Comparison of ENCODE assay signal across 20 cellular contexts in the genomic region with DNA sequence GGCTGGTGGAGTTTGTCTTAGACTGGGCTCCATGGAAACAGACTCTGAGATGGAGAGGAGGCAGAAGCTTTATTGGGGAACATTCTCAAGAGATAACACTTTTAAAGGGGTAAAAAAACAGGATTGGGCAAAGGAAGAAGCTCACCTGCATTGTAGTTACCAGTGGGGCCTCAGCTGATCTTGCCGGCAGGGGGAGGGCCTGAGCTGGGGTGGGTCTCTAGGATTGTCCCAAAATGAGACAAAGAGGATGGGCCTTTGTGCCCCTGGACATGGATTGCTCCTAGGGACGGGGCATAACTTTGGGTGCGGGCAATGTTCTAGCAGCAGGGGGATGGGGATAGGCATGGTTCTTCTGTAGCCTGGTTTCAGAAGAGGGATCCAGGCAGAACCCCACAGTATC. TPM values are rescaled to one million over a fixed set of nuclear protein-coding genes. Genes with fewer than 3 reads are reported as not detected.
DNase-seq lines count a peak whose midpoint lies in the region; ATAC-seq, FAIRE-seq and TF ChIP-seq lines count a peak whose summit lies in the region.
"Had no signal": no experiment of that assay in that cellular context is flagged by ENCODE, and none has a peak within 500 bp of the region (broad histone marks: within the 10 kb centered on the region; RNA-seq: fewer than 3 reads in every experiment).

No MANE protein-coding gene starts in this region.

- no peak overlapping the region for H3K27ac ChIP-seq in K562 (ENCODE audit: extremely low read depth, low read depth, low read length)
- H3K27ac ChIP-seq: C4-2B had no signal

- H3K36me3 Mint-ChIP-seq in stimulated activated effector memory CD8-positive, alpha-beta T cell treated with anti-CD3 and anti-CD28 coated beads, Interleukin-12 subunit alpha, Interleukin-12 subunit beta, amount 100 ng/mL, for 72 hours, result no peaks in the 10 kb centered on the region
- H3K36me3 Mint-ChIP-seq in activated CD8-positive, alpha-beta memory T cell treated with anti-CD3 and anti-CD28 coated beads, Interleukin-2, amount 10 ng/mL, durations not matched to agents 7 days and 5 days, result no peaks in the 10 kb centered on the region

- no peak for TF ChIP-seq POLR2A in K562 (conservative IDR thresholded peaks at IDR 0.05)

- H3K9me3 ChIP-seq in K562 (replicated peaks; ENCODE audit: control insufficient read depth, insufficient read depth, low read depth, low read length), result no peaks in the 10 kb centered on the region; the same call in 1 of the 2 replicates
- H3K9me3 ChIP-seq: SK-N-SH had no signal

- CTCF ChIA-PET in K562 (lab: Yijun Ruan, JAX; ENCODE audit: low intra/inter-chr PET ratio), result interaction anchor here (1.7 kb wide), 1 partner anchor 120 kb away, joined by 7 read pairs; no protein-coding TSS in a partner anchor
- CTCF ChIA-PET in activated CD8-positive, alpha-beta memory T cell treated with anti-CD3 and anti-CD28 coated beads, Interleukin-2, amount 10 ng/mL, durations not matched to agents 7 days and 5 days (lab: Charles Lee), result no interaction called here

- POLR2A ChIA-PET in K562 (lab: Yijun Ruan, JAX), result interaction anchor here (1.5 to 4.1 kb wide), 2 partner anchors 12 to 113 kb away, joined by 4 to 24 read pairs; a partner anchor contains a TSS

- no TSS peak for BruUV-seq in K562 (replicated peaks; lab: Mats Ljungman, UMichigan)

- ATAC-seq in K562, result peak; percentile 69
- ATAC-seq in stimulated activated effector memory CD8-positive, alpha-beta T cell treated with anti-CD3 and anti-CD28 coated beads, Interleukin-12 subunit alpha, Interleukin-12 subunit beta, amount 100 ng/mL, for 72 hours, result no peak
- ATAC-seq in GM18858 (IDR thresholded peaks at IDR 0.05; ENCODE audit: unreplicated experiment), result no peak
- no peak for ATAC-seq in activated CD8-positive, alpha-beta memory T cell treated with anti-CD3 and anti-CD28 coated beads, Interleukin-2, amount 10 ng/mL, durations not matched to agents 7 days and 5 days

- no peak overlapping the region for H3K4me2 ChIP-seq in K562 (ENCODE audit: insufficient read depth, low read length)
- H3K4me2 ChIP-seq: SK-N-SH had no signal

- H3K9me3 Mint-ChIP-seq in stimulated activated effector memory CD8-positive, alpha-beta T cell treated with anti-CD3 and anti-CD28 coated beads, Interleukin-12 subunit alpha, Interleukin-12 subunit beta, amount 100 ng/mL, for 72 hours, result no peaks in the 10 kb centered on the region
- no peaks in the 10 kb centered on the region for H3K9me3 Mint-ChIP-seq in activated CD8-positive, alpha-beta memory T cell treated with anti-CD3 and anti-CD28 coated beads, Interleukin-2, amount 10 ng/mL, durations not matched to agents 7 days and 5 days (ENCODE audit: low read depth)
- H3K9me3 Mint-ChIP-seq: H9 had no signal

- no peaks in the 10 kb centered on the region for H3K4me1 Mint-ChIP-seq in stimulated activated effector memory CD8-positive, alpha-beta T cell treated with anti-CD3 and anti-CD28 coated beads, Interleukin-12 subunit alpha, Interleukin-12 subunit beta, amount 100 ng/mL, for 72 hours
- no peaks in the 10 kb centered on the region for H3K4me1 Mint-ChIP-seq in activated CD8-positive, alpha-beta memory T cell treated with anti-CD3 and anti-CD28 coated beads, Interleukin-2, amount 10 ng/mL, durations not matched to agents 7 days and 5 days

- H3K27ac Mint-ChIP-seq in stimulated activated effector memory CD8-positive, alpha-beta T cell treated with anti-CD3 and anti-CD28 coated beads, Interleukin-12 subunit alpha, Interleukin-12 subunit beta, amount 100 ng/mL, for 72 hours, result peak overlapping the region; percentile 16
- H3K27ac Mint-ChIP-seq in activated CD8-positive, alpha-beta memory T cell treated with anti-CD3 and anti-CD28 coated beads, Interleukin-2, amount 10 ng/mL, durations not matched to agents 7 days and 5 days, result no peak overlapping the region

- H3K36me3 ChIP-seq in K562 (ENCODE audit: control insufficient read depth, insufficient read depth, low read length), result no peaks in the 10 kb centered on the region

- DNase-seq in GM12865 (ENCODE audit: low read depth) (no peak), HTR-8/SVneo (ENCODE audit: insufficient read length, low spot score) (no peak), K562 (ENCODE audit: extremely low read depth in 1 of 4, low spot score in 3 of 4) (peak in 3 of 4 experiments; percentile 50 to 60 (median 57)), Kasumi-1 (lab: John Stamatoyannopoulos, UW) (no peak)
- no peak for DNase-seq in stimulated activated effector memory CD8-positive, alpha-beta T cell treated with anti-CD3 and anti-CD28 coated beads, Interleukin-12 subunit alpha, Interleukin-12 subunit beta, amount 100 ng/mL, for 72 hours (ENCODE audit: low spot score in 2 of 2)
- no peak for DNase-seq in activated CD8-positive, alpha-beta memory T cell treated with anti-CD3 and anti-CD28 coated beads, Interleukin-2, amount 10 ng/mL, durations not matched to agents 7 days and 5 days
- DNase-seq: AML-193, DMS79 treated with DMSO at 0.1 percent for 48 hours, H9, NCI-H1694 treated with DMSO at 0.1 percent for 48 hours, NCI-H2107, NCI-H2227 treated with DMSO at 0.1 percent for 48 hours, NCI-H524, SHP77 treated with DMSO at 0.1 percent for 48 hours, SK-N-SH had no signal

- no peaks in the 10 kb centered on the region for H3K27me3 Mint-ChIP-seq in activated CD8-positive, alpha-beta memory T cell treated with anti-CD3 and anti-CD28 coated beads, Interleukin-2, amount 10 ng/mL, durations not matched to agents 7 days and 5 days

- no peak overlapping the region for H2AFZ ChIP-seq in K562 (ENCODE audit: low read depth, low read length)

- in situ Hi-C loops in K562 (cut with MboI), result no loop called here

- H3K9ac ChIP-seq in K562 (ENCODE audit: insufficient read depth in 1 of 2, low read depth in 2 of 2, low read length in 2 of 2), result no peak overlapping the region; a peak in 1 of 4 replicates
- H3K9ac ChIP-seq: SK-N-SH had no signal

- H3K79me2 ChIP-seq in K562 (ENCODE audit: control insufficient read depth, insufficient read depth, low read length), result no peaks in the 10 kb centered on the region

- H3K9me1 ChIP-seq in K562 (ENCODE audit: control insufficient read depth, insufficient read depth, low read length), result no peaks in the 10 kb centered on the region

- H3K4me3 Mint-ChIP-seq in stimulated activated effector memory CD8-positive, alpha-beta T cell treated with anti-CD3 and anti-CD28 coated beads, Interleukin-12 subunit alpha, Interleukin-12 subunit beta, amount 100 ng/mL, for 72 hours, result no peak overlapping the region
- H3K4me3 Mint-ChIP-seq in activated CD8-positive, alpha-beta memory T cell treated with anti-CD3 and anti-CD28 coated beads, Interleukin-2, amount 10 ng/mL, durations not matched to agents 7 days and 5 days, result no peak overlapping the region
- H3K4me3 Mint-ChIP-seq: H9 had no signal

- intact Hi-C loops in K562 (cut with micrococcal nuclease), result loop anchor here (1.0 kb wide), 1 partner anchor 120 kb away; no protein-coding TSS in a partner anchor

- WGBS in K562 (ENCODE audit: insufficient coverage, low coverage, missing lambda C conversion rate), result 34% methylated on average over 3 of the region's 3 CpGs

- peak; percentile 17 to 51; a peak in 2 of 4 replicates for TF ChIP-seq RAD21 in K562 (CRISPR knock-in tag; conservative IDR thresholded peaks at IDR 0.05 in 1 of 2, IDR thresholded peaks at IDR 0.05 in 1 of 2)

- FAIRE-seq in HTR-8/SVneo (lab: Jason Lieb, UNC) (peak; percentile 28), K562 (lab: Jason Lieb, UNC) (peak; percentile 23)
- FAIRE-seq: D721Med, G401.6, RCC 7860 had no signal

- no peaks in the 10 kb centered on the region for H4K20me1 ChIP-seq in K562 (replicated peaks; ENCODE audit: control insufficient read depth, insufficient read depth, low read length)

- H3K4me1 ChIP-seq in K562 (replicated peaks in 1 of 2; ENCODE audit: control insufficient read depth in 2 of 2, insufficient read depth in 2 of 2, low read length in 2 of 2), result peaks cover 6 to 7% of the 10 kb centered on the region in 2 experiments; a peak in 3 of 5 replicates

- H3K27me3 ChIP-seq in K562 (ENCODE audit: control insufficient read depth in 2 of 2, insufficient read depth in 2 of 2, low read length in 2 of 2), result no peaks in the 10 kb centered on the region

- no peak for TF ChIP-seq EP300 in K562 (IDR thresholded peaks at IDR 0.05; ENCODE audit: low read length)

- TF ChIP-seq CTCF in GM12865 (IDR thresholded peaks at IDR 0.05; ENCODE audit: insufficient read depth, low read depth, low read length, missing control alignments), result peak; percentile 20
- peak; percentile 39 to 48 (median 44); a peak in 4 of 6 replicates for TF ChIP-seq CTCF in K562 (IDR thresholded peaks at IDR 0.05 in 2 of 3, conservative IDR thresholded peaks at IDR 0.05 in 1 of 3; ENCODE audit: insufficient read depth in 2 of 3, low read depth in 1 of 3, low read length in 3 of 3)

- H3K4me3 ChIP-seq in GM12865 (ENCODE audit: low read depth, low read length) (no peak overlapping the region), K562 (no peak overlapping the region)

RNA-seq across cellular contexts. Expression of a gene that starts 12.5 kb away (rescaled TPM):
- 4.3 and 4.4 TPM in 2 replicates for total RNA-seq in K562 (2011; cell fraction: chromatin; rRNA removed; ENCODE audit: low replicate concordance)
- 0.83 and 2.8 TPM in 2 replicates for total RNA-seq in K562 (2011; cell fraction: nucleolus; rRNA removed)
- 4.0 and 6.9 TPM in 2 replicates for total RNA-seq in K562 (2011; cell fraction: nucleoplasm; rRNA removed)
- 0.14 and 0.16 TPM in 2 replicates for total RNA-seq in K562 (2014; rRNA removed)
- total RNA-seq in K562 (2014; rRNA removed; fragmentation: Illumina TruSeq; extraction: Trizol), result 0.07 and 0.13 TPM in 2 replicates
- total RNA-seq in K562 (2015; rRNA removed; fragmentation: Illumina TruSeq; extraction: Trizol), result 0.11 and 0.15 TPM in 2 replicates
- 0.20 and 0.31 TPM in 2 replicates for total RNA-seq in K562 (2021)
- 0.24 and 0.88 TPM in 2 replicates for polyA plus RNA-seq in K562 (2011; rRNA removed)
- polyA plus RNA-seq in K562 (2011; cell fraction: cytosol; rRNA removed), result 0.07 and 0.09 TPM in 2 replicates
- polyA plus RNA-seq in K562 (2011; cell fraction: nucleus; rRNA removed), result 2.7 and 3.1 TPM in 2 replicates
- polyA plus RNA-seq in K562 (2012), result 0.10 and 0.62 TPM in 2 replicates
- polyA plus RNA-seq in K562 (2014; fragmentation: Illumina TruSeq; extraction: Trizol), result 0.15 TPM in 1 of 2 replicates, not detected in the other
- polyA plus RNA-seq in K562 (2014; fragmentation: Nextera tagmentation; extraction: Ambion mirVana), result not detected
- 0.21 and 0.57 TPM in 2 replicates for polyA plus RNA-seq in K562 (2014; rRNA removed)
- 0.53 and 1.7 TPM in 2 replicates for polyA minus RNA-seq in K562 (2011; rRNA and poly(A)+ RNA removed)
- not detected in 2 replicates for polyA minus RNA-seq in K562 (2011; cell fraction: cytosol; rRNA and poly(A)+ RNA removed)
- polyA minus RNA-seq in K562 (2011; cell fraction: nucleus; rRNA and poly(A)+ RNA removed), result 0.54 and 1.1 TPM in 2 replicates
- under 1 TPM in 1 of 2 experiments, not detected in 1; 0.26 TPM for total RNA-seq in activated CD8-positive, alpha-beta memory T cell treated with anti-CD3 and anti-CD28 coated beads, Interleukin-2, amount 10 ng/mL, durations not matched to agents 7 days and 5 days
- total RNA-seq: H9 had no signal

RNA-seq across cellular contexts. Expression of a gene that starts 19.4 kb away (rescaled TPM):
- total RNA-seq in K562 (2011; cell fraction: chromatin; rRNA removed; ENCODE audit: low replicate concordance), result 11.7 and 21.0 TPM in 2 replicates
- total RNA-seq in K562 (2011; cell fraction: nucleolus; rRNA removed), result 5.9 and 7.8 TPM in 2 replicates
- 4.5 and 10.5 TPM in 2 replicates for total RNA-seq in K562 (2011; cell fraction: nucleoplasm; rRNA removed)
- total RNA-seq in K562 (2014; rRNA removed), result 10.9 and 11.0 TPM in 2 replicates
- 22.0 and 22.2 TPM in 2 replicates for total RNA-seq in K562 (2014; rRNA removed; fragmentation: Illumina TruSeq; extraction: Trizol)
- 17.0 and 20.4 TPM in 2 replicates for total RNA-seq in K562 (2015; rRNA removed; fragmentation: Illumina TruSeq; extraction: Trizol)
- total RNA-seq in K562 (2021), result 15.3 and 17.6 TPM in 2 replicates
- 24.9 and 26.8 TPM in 2 replicates for polyA plus RNA-seq in K562 (2011; rRNA removed)
- 21.6 and 30.1 TPM in 2 replicates for polyA plus RNA-seq in K562 (2011; cell fraction: cytosol; rRNA removed)
- 10.3 and 16.7 TPM in 2 replicates for polyA plus RNA-seq in K562 (2011; cell fraction: nucleus; rRNA removed)
- polyA plus RNA-seq in K562 (2012), result 15.7 and 22.2 TPM in 2 replicates
- 20.3 and 20.6 TPM in 2 replicates for polyA plus RNA-seq in K562 (2014; fragmentation: Illumina TruSeq; extraction: Trizol)
- polyA plus RNA-seq in K562 (2014; fragmentation: Nextera tagmentation; extraction: Ambion mirVana), result 10 to 100 TPM; 24.4 to 31.4 TPM
- 16.1 and 16.5 TPM in 2 replicates for polyA plus RNA-seq in K562 (2014; rRNA removed)
- 24.1 and 36.9 TPM in 2 replicates for polyA minus RNA-seq in K562 (2011; rRNA and poly(A)+ RNA removed)
- polyA minus RNA-seq in K562 (2011; cell fraction: cytosol; rRNA and poly(A)+ RNA removed), result 6.4 and 8.9 TPM in 2 replicates
- 6.7 and 9.0 TPM in 2 replicates for polyA minus RNA-seq in K562 (2011; cell fraction: nucleus; rRNA and poly(A)+ RNA removed)
- 10 to 100 TPM; 15.9 to 18.3 TPM for total RNA-seq in activated CD8-positive, alpha-beta memory T cell treated with anti-CD3 and anti-CD28 coated beads, Interleukin-2, amount 10 ng/mL, durations not matched to agents 7 days and 5 days

Comparison
In these comparisons a context has a peak if more than half of its experiments do, and no peak if none do; other contexts are left out.
1. DNase-seq: peak in K562 (3 of 4); none in GM12865 (single experiment), HTR-8/SVneo (single experiment), stimulated activated effector memory CD8-positive, alpha-beta T cell treated with anti-CD3 and anti-CD28 coated beads, Interleukin-12 subunit alpha, Interleukin-12 subunit beta, amount 100 ng/mL, for 72 hours (0 of 2), activated CD8-positive, alpha-beta memory T cell treated with anti-CD3 and anti-CD28 coated beads, Interleukin-2, amount 10 ng/mL, durations not matched to agents 7 days and 5 days (single experiment) and Kasumi-1 (0 of 2).